8 cellular contexts compared by ENCODE assay signal in genomic region chr20:48846516-48847492, GRCh38. TPM values are rescaled to one million over a fixed set of nuclear protein-coding genes. Genes with fewer than 3 reads are reported as not detected.
DNase-seq lines count a peak whose midpoint lies in the region; ATAC-seq and TF ChIP-seq lines count a peak whose summit lies in the region.

No MANE protein-coding gene starts in this region.

- DNase-seq in CD1c-positive myeloid dendritic cell (ENCODE audit: extremely low spot score) (peak; percentile 89), SJSA1 (ENCODE audit: low read depth in 1 of 2, low spot score in 2 of 2) (peak; percentile 56 to 67), erythroblast (lab: John Stamatoyannopoulos, UW) (peak; percentile 27 to 31), transverse colon (peak; percentile 27), DMS114 treated with DMSO at 0.1 percent for 48 hours (lab: John Stamatoyannopoulos, UW; ENCODE audit: unreplicated experiment) (no peak), lower leg skin (ENCODE audit: low spot score in 2 of 2) (no peak)

- H3K27ac ChIP-seq in SJSA1, result peak overlapping the region; percentile 32
- no peak overlapping the region for H3K27ac ChIP-seq in transverse colon

- TF ChIP-seq POLR2A in GM19099 (IDR thresholded peaks at IDR 0.05; ENCODE audit: extremely low read depth, insufficient read length, low read depth) (peak; percentile 47), erythroblast (IDR thresholded peaks at IDR 0.05; ENCODE audit: low read length) (no peak), transverse colon (IDR thresholded peaks at IDR 0.05) (no peak), lower leg skin (IDR thresholded peaks at IDR 0.05) (no peak)

- H3K27me3 ChIP-seq in SJSA1 (replicated peaks), result no peaks in the 10 kb centered on the region
- H3K27me3 ChIP-seq in transverse colon, result no peaks in the 10 kb centered on the region

- TF ChIP-seq EP300 in transverse colon (IDR thresholded peaks at IDR 0.05; ENCODE audit: low read depth), result no peak

- H3K4me1 ChIP-seq in SJSA1 (replicated peaks), result peaks cover 42% of the 10 kb centered on the region
- H3K4me1 ChIP-seq in transverse colon, result no peaks in the 10 kb centered on the region

- H3K4me3 ChIP-seq in SJSA1 (no peak overlapping the region), transverse colon (no peak overlapping the region), lower leg skin (ENCODE audit: low read depth, poor library complexity, severe bottlenecking) (no peak overlapping the region)

- peak; percentile 75 for ATAC-seq in HG03064 (IDR thresholded peaks at IDR 0.05; ENCODE audit: low read depth, unreplicated experiment)

- 38 to 88% methylated on average over 1 to 12 of the region's 12 CpGs for WGBS in transverse colon (ENCODE audit: low coverage in 1 of 2), 2 donors
- 48 to 59% methylated on average over 12 of the region's 12 CpGs for WGBS in lower leg skin, 2 donors

- TF ChIP-seq CTCF in transverse colon (IDR thresholded peaks at IDR 0.05) (no peak), lower leg skin (IDR thresholded peaks at IDR 0.05) (no peak)

- in situ Hi-C loops in transverse colon (cut with MboI; ENCODE audit: low pct_ligation_motif_present in 1 of 4, low pct_unique_long_range_greater_than_20kb in 1 of 4, low sequenced_read_pairs in 3 of 4), result no loop called here

- intact Hi-C loops in transverse colon (cut with DNase I; ENCODE audit: low total_unique reads), result no loop called here
- intact Hi-C loops in lower leg skin (cut with DNase I; ENCODE audit: low total_unique reads), result no loop called here

- H3K36me3 ChIP-seq in SJSA1, result no peaks in the 10 kb centered on the region
- no peaks in the 10 kb centered on the region for H3K36me3 ChIP-seq in transverse colon

- H3K9me3 ChIP-seq in SJSA1 (replicated peaks) (no peaks in the 10 kb centered on the region), transverse colon (no peaks in the 10 kb centered on the region)

RNA-seq across cellular contexts. Expression of gene PREX1, which starts 19.0 kb away (rescaled TPM):
- 27.5 and 34.3 TPM in 2 replicates for total RNA-seq in SJSA1 (2014; rRNA removed; shearing (Covaris generic))
- total RNA-seq in transverse colon (10 to 100 TPM; 10.9 to 29.9 (median 16.6) TPM), lower leg skin (10 to 100 TPM in 1 of 4 donors, 1 to 10 TPM in 3; 5.4 to 18.6 (median 7.9) TPM)

Comparison
In these comparisons a context has a peak if more than half of its experiments do, and no peak if none do; other contexts are left out.
1. DNase-seq: peak in CD1c-positive myeloid dendritic cell (single experiment), SJSA1 (2 of 2), erythroblast (2 of 2) and transverse colon (single experiment); none in DMS114 treated with DMSO at 0.1 percent for 48 hours (single experiment) and lower leg skin (0 of 2).